21 cellular contexts compared by ENCODE assay signal in the genomic region with DNA sequence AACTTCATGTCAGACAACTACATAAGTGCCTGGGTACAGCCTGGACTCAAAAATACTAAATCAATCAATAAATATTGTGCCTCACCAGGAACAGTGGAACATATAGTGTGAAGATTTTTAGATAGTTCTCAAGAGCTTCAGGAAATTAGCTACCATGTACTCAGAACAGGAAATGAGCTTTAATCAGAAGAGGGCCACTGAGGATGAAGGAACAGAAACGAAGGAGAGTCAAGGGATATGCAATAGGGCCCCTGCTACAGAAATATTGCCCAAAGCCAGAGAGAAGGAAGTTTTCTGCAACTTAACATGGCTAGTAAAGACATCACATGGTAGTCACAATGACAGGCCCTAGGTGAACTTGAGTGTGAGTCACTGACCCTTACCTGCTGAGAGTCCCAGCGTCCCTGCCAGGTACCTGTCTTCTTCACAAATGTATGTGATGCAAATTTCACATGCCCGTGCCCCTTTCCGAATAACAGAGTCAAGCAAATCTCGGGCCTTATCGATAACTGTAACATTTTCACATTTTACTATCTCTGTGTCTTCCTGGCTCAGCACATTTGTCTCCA. TPM values are rescaled to one million over a fixed set of nuclear protein-coding genes. Genes with fewer than 3 reads are reported as not detected.
A peak's percentile ranks its signal among the peaks of the same experiment; 100 is the strongest.
DNase-seq lines count a peak whose midpoint lies in the region; ATAC-seq lines count a peak whose summit lies in the region.
"Had no signal": no experiment of that assay in that cellular context is flagged by ENCODE, and none has a peak within 500 bp of the region (broad histone marks: within the 10 kb centered on the region; RNA-seq: fewer than 3 reads in every experiment).

No MANE protein-coding gene starts in this region.

- CTCF ChIA-PET in activated CD4-positive, alpha-beta T cell treated with anti-CD3 and anti-CD28 coated beads for 36 hours (lab: Charles Lee): no interaction called here

- peaks cover 21% of the 10 kb centered on the region for H3K36me3 ChIP-seq in CD4-positive, CD25-positive, alpha-beta regulatory T cell (ENCODE audit: control insufficient read depth, insufficient read depth, low read length)
- H3K36me3 ChIP-seq: upper lobe of left lung had no signal

- H3K27ac ChIP-seq in CD4-positive, CD25-positive, alpha-beta regulatory T cell (ENCODE audit: insufficient read depth, low read length, poor library complexity, severe bottlenecking): peak overlapping the region; percentile 78
- H3K27ac ChIP-seq in epithelial cell of prostate: peak overlapping the region; percentile 32
- H3K27ac ChIP-seq: upper lobe of left lung had no signal

- H3K9me3 Mint-ChIP-seq in activated CD4-positive, alpha-beta T cell treated with anti-CD3 and anti-CD28 coated beads for 36 hours (ENCODE audit: low read depth): no peaks in the 10 kb centered on the region
- H3K9me3 Mint-ChIP-seq in CD4-positive, CD25-positive, alpha-beta regulatory T cell: peaks cover 0 to 3% (median 0%) of the 10 kb centered on the region in 7 donors
- H3K9me3 Mint-ChIP-seq in T-helper 1 cell treated with Interleukin-12 subunit alpha and Interleukin-12 subunit beta and Interleukin-4 antibody, amounts not matched to agents 30 μg/mL and 1 μg/mL, for 36 hours: no peaks in the 10 kb centered on the region
- no peaks in the 10 kb centered on the region for H3K9me3 Mint-ChIP-seq in stimulated activated naive B cell treated with anti-CD40 and anti-IgM and Interleukin-4, amounts not matched to agents 10 μg/mL and 1 μg/mL and 100 μg/mL, for 72 hours
- H3K9me3 Mint-ChIP-seq: neural crest cell; stimulated activated memory B cell treated with anti-CD40 and anti-IgM and Interleukin-4, amounts not matched to agents 10 μg/mL and 1 μg/mL and 100 μg/mL, for 72 hours had no signal

- peak overlapping the region; percentile 59 for H3K4me3 Mint-ChIP-seq in activated CD4-positive, alpha-beta T cell treated with anti-CD3 and anti-CD28 coated beads for 36 hours
- H3K4me3 Mint-ChIP-seq in CD4-positive, CD25-positive, alpha-beta regulatory T cell: peak overlapping the region; percentile 91 to 99 (median 96)
- peak overlapping the region; percentile 90 for H3K4me3 Mint-ChIP-seq in T-helper 1 cell treated with Interleukin-12 subunit alpha and Interleukin-12 subunit beta and Interleukin-4 antibody, amounts not matched to agents 30 μg/mL and 1 μg/mL, for 36 hours
- no peak overlapping the region for H3K4me3 Mint-ChIP-seq in stimulated activated naive B cell treated with anti-CD40 and anti-IgM and Interleukin-4, amounts not matched to agents 10 μg/mL and 1 μg/mL and 100 μg/mL, for 72 hours
- H3K4me3 Mint-ChIP-seq: mesothelial cell of epicardium; neural crest cell; stimulated activated memory B cell treated with anti-CD40 and anti-IgM and Interleukin-4, amounts not matched to agents 10 μg/mL and 1 μg/mL and 100 μg/mL, for 72 hours had no signal

- POLR2A ChIA-PET in activated CD4-positive, alpha-beta T cell treated with anti-CD3 and anti-CD28 coated beads for 36 hours (lab: Charles Lee): no interaction called here

- no peaks in the 10 kb centered on the region for H3K27me3 ChIP-seq in CD4-positive, CD25-positive, alpha-beta regulatory T cell (ENCODE audit: control insufficient read depth, insufficient read depth, low read length)
- H3K27me3 ChIP-seq: upper lobe of left lung had no signal

- peaks cover 45% of the 10 kb centered on the region for H3K4me1 ChIP-seq in CD4-positive, CD25-positive, alpha-beta regulatory T cell (ENCODE audit: control insufficient read depth, insufficient read depth, low read length, poor library complexity, severe bottlenecking)
- H3K4me1 ChIP-seq: upper lobe of left lung had no signal

- no peaks in the 10 kb centered on the region for H3K36me3 Mint-ChIP-seq in activated CD4-positive, alpha-beta T cell treated with anti-CD3 and anti-CD28 coated beads for 36 hours (ENCODE audit: low read depth)
- peaks cover 32% of the 10 kb centered on the region for H3K36me3 Mint-ChIP-seq in CD4-positive, CD25-positive, alpha-beta regulatory T cell
- H3K36me3 Mint-ChIP-seq in T-helper 1 cell treated with Interleukin-12 subunit alpha and Interleukin-12 subunit beta and Interleukin-4 antibody, amounts not matched to agents 30 μg/mL and 1 μg/mL, for 36 hours (ENCODE audit: low read depth): peaks cover 5% of the 10 kb centered on the region
- no peaks in the 10 kb centered on the region for H3K36me3 Mint-ChIP-seq in stimulated activated naive B cell treated with anti-CD40 and anti-IgM and Interleukin-4, amounts not matched to agents 10 μg/mL and 1 μg/mL and 100 μg/mL, for 72 hours
- H3K36me3 Mint-ChIP-seq: mesothelial cell of epicardium; stimulated activated memory B cell treated with anti-CD40 and anti-IgM and Interleukin-4, amounts not matched to agents 10 μg/mL and 1 μg/mL and 100 μg/mL, for 72 hours had no signal

- H3K9me3 ChIP-seq in CD4-positive, CD25-positive, alpha-beta regulatory T cell (ENCODE audit: control insufficient read depth in 2 of 2, low read length in 2 of 2): no peaks in the 10 kb centered on the region
- H3K9me3 ChIP-seq: upper lobe of left lung had no signal

- H3K27ac Mint-ChIP-seq in activated CD4-positive, alpha-beta T cell treated with anti-CD3 and anti-CD28 coated beads for 36 hours: peak overlapping the region; percentile 51
- peak overlapping the region; percentile 96 to 100 (median 96) for H3K27ac Mint-ChIP-seq in CD4-positive, CD25-positive, alpha-beta regulatory T cell
- peak overlapping the region; percentile 91 for H3K27ac Mint-ChIP-seq in T-helper 1 cell treated with Interleukin-12 subunit alpha and Interleukin-12 subunit beta and Interleukin-4 antibody, amounts not matched to agents 30 μg/mL and 1 μg/mL, for 36 hours
- no peak overlapping the region for H3K27ac Mint-ChIP-seq in stimulated activated naive B cell treated with anti-CD40 and anti-IgM and Interleukin-4, amounts not matched to agents 10 μg/mL and 1 μg/mL and 100 μg/mL, for 72 hours
- H3K27ac Mint-ChIP-seq: mesothelial cell of epicardium; stimulated activated memory B cell treated with anti-CD40 and anti-IgM and Interleukin-4, amounts not matched to agents 10 μg/mL and 1 μg/mL and 100 μg/mL, for 72 hours had no signal

- H3K4me1 Mint-ChIP-seq in activated CD4-positive, alpha-beta T cell treated with anti-CD3 and anti-CD28 coated beads for 36 hours: peaks cover 18% of the 10 kb centered on the region
- H3K4me1 Mint-ChIP-seq in CD4-positive, CD25-positive, alpha-beta regulatory T cell: peaks cover 36 to 64% (median 43%) of the 10 kb centered on the region in 4 donors
- peaks cover 14% of the 10 kb centered on the region for H3K4me1 Mint-ChIP-seq in T-helper 1 cell treated with Interleukin-12 subunit alpha and Interleukin-12 subunit beta and Interleukin-4 antibody, amounts not matched to agents 30 μg/mL and 1 μg/mL, for 36 hours (ENCODE audit: low read depth)
- H3K4me1 Mint-ChIP-seq in stimulated activated naive B cell treated with anti-CD40 and anti-IgM and Interleukin-4, amounts not matched to agents 10 μg/mL and 1 μg/mL and 100 μg/mL, for 72 hours: peaks cover 0 to 2% of the 10 kb centered on the region in 2 donors
- H3K4me1 Mint-ChIP-seq: mesothelial cell of epicardium; neural crest cell; stimulated activated memory B cell treated with anti-CD40 and anti-IgM and Interleukin-4, amounts not matched to agents 10 μg/mL and 1 μg/mL and 100 μg/mL, for 72 hours had no signal

- peak overlapping the region; percentile 91 for H3K4me3 ChIP-seq in CD4-positive, CD25-positive, alpha-beta regulatory T cell (ENCODE audit: low read depth, low read length)
- H3K4me3 ChIP-seq: upper lobe of left lung had no signal

- no peaks in the 10 kb centered on the region for H3K27me3 Mint-ChIP-seq in activated CD4-positive, alpha-beta T cell treated with anti-CD3 and anti-CD28 coated beads for 36 hours
- peaks cover 5% of the 10 kb centered on the region for H3K27me3 Mint-ChIP-seq in CD4-positive, CD25-positive, alpha-beta regulatory T cell
- H3K27me3 Mint-ChIP-seq in T-helper 1 cell treated with Interleukin-12 subunit alpha and Interleukin-12 subunit beta and Interleukin-4 antibody, amounts not matched to agents 30 μg/mL and 1 μg/mL, for 36 hours (ENCODE audit: low read depth): peaks cover 15% of the 10 kb centered on the region
- peaks cover 6 to 14% of the 10 kb centered on the region in 2 donors for H3K27me3 Mint-ChIP-seq in stimulated activated naive B cell treated with anti-CD40 and anti-IgM and Interleukin-4, amounts not matched to agents 10 μg/mL and 1 μg/mL and 100 μg/mL, for 72 hours
- H3K27me3 Mint-ChIP-seq: stimulated activated memory B cell treated with anti-CD40 and anti-IgM and Interleukin-4, amounts not matched to agents 10 μg/mL and 1 μg/mL and 100 μg/mL, for 72 hours had no signal

- DNase-seq in activated CD4-positive, alpha-beta T cell treated with anti-CD3 and anti-CD28 coated beads for 36 hours: no peak
- DNase-seq in activated CD4-positive, alpha-beta T cell treated with anti-CD3 and anti-CD28 coated beads, Interleukin-2, amount 50 U/mL, for 48 hours: no peak
- DNase-seq in CD4-positive, CD25-positive, alpha-beta regulatory T cell: peak in 2 of 3 donors; percentile 36 to 63
- DNase-seq in epithelial cell of prostate (ENCODE audit: low read depth, low spot score): no peak
- DNase-seq in stimulated activated naive B cell treated with anti-CD40 and anti-IgM and Interleukin-4, amounts not matched to agents 10 μg/mL and 1 μg/mL and 100 μg/mL, for 72 hours: no peak
- DNase-seq: activated CD8-positive, alpha-beta memory T cell treated with anti-CD3 and anti-CD28 coated beads, Interleukin-2, amount 50 U/mL, for 48 hours; amygdala; C1 segment of cervical spinal cord; foreskin fibroblast; HCEC 1CT; NCI-H2081 treated with DMSO at 0.1 percent for 48 hours; NCI-H526; upper lobe of left lung had no signal

- intact Hi-C loops in activated CD4-positive, alpha-beta T cell treated with anti-CD3 and anti-CD28 coated beads for 36 hours (cut with DNase I, micrococcal nuclease): no loop called here

- ATAC-seq in activated CD4-positive, alpha-beta T cell treated with anti-CD3 and anti-CD28 coated beads for 36 hours: peak; percentile 19
- ATAC-seq in CD4-positive, CD25-positive, alpha-beta regulatory T cell (ENCODE audit: low read depth in 2 of 2): peak; percentile 58 to 69
- ATAC-seq in GM19351 (IDR thresholded peaks at IDR 0.05; ENCODE audit: unreplicated experiment) (no peak), HG03159 (IDR thresholded peaks at IDR 0.05; ENCODE audit: unreplicated experiment) (no peak)
- no peak for ATAC-seq in stimulated activated naive B cell treated with anti-CD40 and anti-IgM and Interleukin-4, amounts not matched to agents 10 μg/mL and 1 μg/mL and 100 μg/mL, for 72 hours (replicated peaks)
- ATAC-seq: stimulated activated memory B cell treated with anti-CD40 and anti-IgM and Interleukin-4, amounts not matched to agents 10 μg/mL and 1 μg/mL and 100 μg/mL, for 72 hours had no signal

RNA-seq across cellular contexts. Expression of gene CARD16, which starts 25.2 kb away (rescaled TPM):
- 10 to 100 TPM; 11.6 to 13.9 TPM for total RNA-seq in activated CD4-positive, alpha-beta T cell treated with anti-CD3 and anti-CD28 coated beads for 36 hours
- 109 TPM for total RNA-seq in CD4-positive, CD25-positive, alpha-beta regulatory T cell
- polyA plus RNA-seq in CD4-positive, CD25-positive, alpha-beta regulatory T cell: 100 to 1,000 TPM; 318 to 445 (median 387) TPM
- total RNA-seq: cerebellum, neural crest cell had no signal

RNA-seq across cellular contexts. Expression of gene CASP1, which starts 35.4 kb away (rescaled TPM):
- 10 to 100 TPM; 23.7 to 33.4 TPM for total RNA-seq in activated CD4-positive, alpha-beta T cell treated with anti-CD3 and anti-CD28 coated beads for 36 hours
- 67.5 TPM for total RNA-seq in CD4-positive, CD25-positive, alpha-beta regulatory T cell
- 100 to 1,000 TPM; 104 to 208 (median 141) TPM for polyA plus RNA-seq in CD4-positive, CD25-positive, alpha-beta regulatory T cell
- total RNA-seq: neural crest cell had no signal

RNA-seq across cellular contexts. Expression of gene CASP5, which starts 47.3 kb away (rescaled TPM):
- not detected for total RNA-seq in activated CD4-positive, alpha-beta T cell treated with anti-CD3 and anti-CD28 coated beads for 36 hours
- total RNA-seq in CD4-positive, CD25-positive, alpha-beta regulatory T cell: not detected
- polyA plus RNA-seq in CD4-positive, CD25-positive, alpha-beta regulatory T cell: under 1 TPM in 1 of 4 donors, not detected in 3; 0.24 TPM
- total RNA-seq: A673, cerebellum, mesothelial cell of epicardium, neural crest cell had no signal

Comparison
In these comparisons a context has a peak if more than half of its experiments do, and no peak if none do; other contexts are left out.
1. ATAC-seq: peak in activated CD4-positive, alpha-beta T cell treated with anti-CD3 and anti-CD28 coated beads for 36 hours (single experiment) and CD4-positive, CD25-positive, alpha-beta regulatory T cell (2 of 2); none in GM19351 (single experiment), stimulated activated naive B cell treated with anti-CD40 and anti-IgM and Interleukin-4, amounts not matched to agents 10 μg/mL and 1 μg/mL and 100 μg/mL, for 72 hours (0 of 2) and HG03159 (single experiment).
2. DNase-seq: peak in CD4-positive, CD25-positive, alpha-beta regulatory T cell (2 of 3); none in activated CD4-positive, alpha-beta T cell treated with anti-CD3 and anti-CD28 coated beads for 36 hours (single experiment), activated CD4-positive, alpha-beta T cell treated with anti-CD3 and anti-CD28 coated beads, Interleukin-2, amount 50 U/mL, for 48 hours (0 of 2), epithelial cell of prostate (single experiment) and stimulated activated naive B cell treated with anti-CD40 and anti-IgM and Interleukin-4, amounts not matched to agents 10 μg/mL and 1 μg/mL and 100 μg/mL, for 72 hours (single experiment).
3. H3K4me3 Mint-ChIP-seq: peak in activated CD4-positive, alpha-beta T cell treated with anti-CD3 and anti-CD28 coated beads for 36 hours (single experiment), CD4-positive, CD25-positive, alpha-beta regulatory T cell (4 of 4) and T-helper 1 cell treated with Interleukin-12 subunit alpha and Interleukin-12 subunit beta and Interleukin-4 antibody, amounts not matched to agents 30 μg/mL and 1 μg/mL, for 36 hours (single experiment); none in stimulated activated naive B cell treated with anti-CD40 and anti-IgM and Interleukin-4, amounts not matched to agents 10 μg/mL and 1 μg/mL and 100 μg/mL, for 72 hours (0 of 2).